Comparison of ENCODE assay signal across 31 cellular contexts in the genomic region with DNA sequence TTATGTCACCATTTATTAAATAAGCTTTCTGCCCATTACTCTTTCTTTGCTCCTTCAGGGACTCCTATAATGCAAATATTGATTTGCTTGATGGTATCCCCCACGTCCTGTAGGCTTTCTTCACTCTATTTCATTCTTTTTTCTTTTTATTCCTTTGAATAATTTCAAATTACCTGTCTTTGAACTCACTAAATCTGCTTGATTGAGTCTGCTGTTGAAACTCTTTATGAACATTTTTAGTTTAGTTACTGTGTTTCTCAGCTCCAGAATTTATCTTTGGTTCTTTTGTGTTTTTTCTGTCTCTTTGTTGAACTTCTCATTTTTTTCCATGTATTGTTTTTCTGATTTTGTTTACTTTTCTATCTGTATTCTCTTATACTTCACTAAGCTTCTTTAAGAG.
"Had no signal": no experiment of that assay in that cellular context is flagged by ENCODE, and none has a peak within 500 bp of the region (broad histone marks: within the 10 kb centered on the region; RNA-seq: fewer than 3 reads in every experiment).

No MANE protein-coding gene starts in this region.

- H3K27ac ChIP-seq: adrenal gland, ascending aorta, body of pancreas, brain microvascular endothelial cell, breast epithelium, cardiac muscle cell had no signal

- ATAC-seq: activated naive CD4-positive, alpha-beta T cell treated with anti-CD3 and anti-CD28 coated beads, Interleukin-2, amount 50 U/mL, for 72 hours; activated naive CD8-positive, alpha-beta T cell treated with anti-CD3 and anti-CD28 coated beads, Interleukin-2, amount 50 U/mL, for 24 hours; activated T-cell treated with anti-CD3 and anti-CD28 coated beads, Interleukin-2, amount 50 U/mL, for 4 hours; activated T-cell treated with anti-CD3 and anti-CD28 coated beads, Interleukin-2, amount 50 U/mL, for 72 hours; activated T-helper 17 cell treated with anti-CD3 and anti-CD28 coated beads, Interleukin-2, amount 50 U/mL, for 72 hours; body of pancreas had no signal

- H3K4me1 ChIP-seq: adrenal gland, ascending aorta, body of pancreas, breast epithelium had no signal

- H3K9me3 ChIP-seq: body of pancreas had no signal

- H3K4me3 ChIP-seq: adrenal gland, ascending aorta, body of pancreas, breast epithelium, cardiac muscle cell had no signal

- H3K27me3 ChIP-seq: adrenal gland, ascending aorta, body of pancreas, brain microvascular endothelial cell, cardiac muscle cell had no signal

- FAIRE-seq: astrocyte had no signal

- H3K36me3 ChIP-seq: adrenal gland, ascending aorta, brain microvascular endothelial cell, breast epithelium, cardiac muscle cell had no signal

- DNase-seq: activated effector memory CD4-positive, alpha-beta T cell treated with anti-CD3 and anti-CD28 coated beads, Interleukin-2, amount 50 U/mL, for 16 hours; activated effector memory CD4-positive, alpha-beta T cell treated with Interleukin-2 at 50 U/mL for 16 hours; activated gamma-delta T cell; activated gamma-delta T cell treated with Interleukin-2 at 50 U/mL for 16 hours; activated naive CD4-positive, alpha-beta T cell; activated naive CD4-positive, alpha-beta T cell treated with anti-CD3 and anti-CD28 coated beads for 36 hours; activated naive CD4-positive, alpha-beta T cell treated with anti-CD3 and anti-CD28 coated beads, Interleukin-2, amount 10 ng/mL, durations not matched to agents 7 days and 5 days; activated naive CD4-positive, alpha-beta T cell treated with anti-CD3 and anti-CD28 coated beads, Interleukin-2, amount 50 U/mL, for 16 hours; activated naive CD4-positive, alpha-beta T cell treated with Interleukin-2 at 50 U/mL for 16 hours; activated naive CD8-positive, alpha-beta T cell treated with anti-CD3 and anti-CD28 coated beads for 36 hours; activated naive CD8-positive, alpha-beta T cell treated with anti-CD3 and anti-CD28 coated beads, Interleukin-2, amount 10 ng/mL, durations not matched to agents 7 days and 5 days; activated naive CD8-positive, alpha-beta T cell treated with anti-CD3 and anti-CD28 coated beads, Interleukin-2, amount 50 U/mL, for 24 hours; activated T-cell treated with anti-CD3 and anti-CD28 coated beads, Interleukin-2, amount 50 U/mL, for 4 hours; activated T-cell treated with anti-CD3 and anti-CD28 coated beads, Interleukin-2, amount 50 U/mL, for 48 hours; activated T-cell treated with anti-CD3 and anti-CD28 coated beads, Interleukin-2, amount 50 U/mL, for 72 hours; adrenal gland; amniotic stem cell; amygdala; anterior cingulate cortex; aorta; body of pancreas; brain microvascular endothelial cell; caudate nucleus; central memory CD4-positive, alpha-beta T cell; cerebellar nuclear complex had no signal
